In the genomic region with DNA sequence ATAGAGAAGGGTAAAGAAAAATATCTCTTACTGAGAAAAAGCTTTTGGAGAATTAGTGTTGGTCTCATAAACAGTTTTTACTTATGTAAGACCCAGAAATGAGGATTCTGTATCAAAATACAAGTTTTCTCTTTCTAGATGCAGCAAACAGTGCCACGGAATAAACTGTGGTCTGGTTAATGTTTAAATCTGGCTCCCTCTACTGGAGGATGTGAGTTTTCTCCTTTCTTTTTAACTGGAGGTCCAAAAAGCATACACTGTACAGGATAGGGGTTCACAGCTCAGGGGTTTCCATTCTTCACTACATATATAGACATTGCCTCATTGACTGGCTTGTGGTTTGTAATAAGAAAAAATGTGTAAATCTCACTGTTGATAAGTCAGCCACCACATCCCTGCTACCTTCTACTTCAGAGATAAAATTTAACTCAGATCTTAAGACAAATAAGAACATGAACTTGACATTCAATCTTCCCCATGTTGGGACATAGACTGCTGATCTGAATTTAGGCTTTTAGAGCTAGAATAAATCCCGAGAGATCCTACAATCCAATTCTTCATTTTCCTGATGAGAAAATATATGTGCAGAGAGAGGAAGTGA, we compare ENCODE assay signal across 8 cellular contexts.
A peak's percentile ranks its signal among the peaks of the same experiment; 100 is the strongest.
DNase-seq lines count a peak whose midpoint lies in the region; ATAC-seq and TF ChIP-seq lines count a peak whose summit lies in the region.

No MANE protein-coding gene starts in this region.

- H3K79me2 ChIP-seq in osteoblast (ENCODE audit: insufficient read depth, low read length): no peaks in the 10 kb centered on the region

- ATAC-seq in HG02610 (IDR thresholded peaks at IDR 0.05; ENCODE audit: unreplicated experiment): peak; percentile 83
- no peak for ATAC-seq in HG03045 (IDR thresholded peaks at IDR 0.05; ENCODE audit: unreplicated experiment)

- no peak overlapping the region for H2AFZ ChIP-seq in osteoblast (ENCODE audit: low read length)

- no peaks in the 10 kb centered on the region for H3K9me3 ChIP-seq in AG04450 (ENCODE audit: control insufficient read depth, insufficient read depth, low read length)
- H3K9me3 ChIP-seq in osteoblast (ENCODE audit: low read depth, low read length): no peaks in the 10 kb centered on the region

- CTCF ChIA-PET in AG04450 (lab: Charles Lee): interaction anchor here (0.5 to 6.5 kb wide), 45 partner anchors 9 to 683 kb away, joined by 3 to 68 read pairs (median 4); partner anchors contain the start of gene APBA1

- DNase-seq in AG04450 (ENCODE audit: low read depth, low spot score): peak; percentile 24
- DNase-seq in NCI-H128 (lab: John Stamatoyannopoulos, UW; ENCODE audit: unreplicated experiment): peak; percentile 46
- DNase-seq in SW480 (ENCODE audit: low spot score): peak; percentile 70
- DNase-seq in fibroblast of the aortic adventitia (ENCODE audit: low read depth): peak; percentile 83
- peak; percentile 77 for DNase-seq in osteoblast (ENCODE audit: insufficient read length, low spot score, missing footprints)

- no peaks in the 10 kb centered on the region for H4K20me1 ChIP-seq in osteoblast (ENCODE audit: insufficient read depth, low read length)

- POLR2A ChIA-PET in AG04450 (lab: Yijun Ruan, JAX): no interaction called here

- no peak overlapping the region for H3K4me2 ChIP-seq in osteoblast (ENCODE audit: insufficient read depth, low read length)

- TF ChIP-seq CTCF in AG04450 (IDR thresholded peaks at IDR 0.05; ENCODE audit: low read depth, low read length) (peak; percentile 75), GM12875 (IDR thresholded peaks at IDR 0.05; ENCODE audit: borderline replicate concordance, insufficient read depth, low read depth, low read length) (peak; percentile 34; the same call in 1 of the 2 replicates), fibroblast of the aortic adventitia (IDR thresholded peaks at IDR 0.05; ENCODE audit: insufficient read depth, low read length) (peak; percentile 75), osteoblast (IDR thresholded peaks at IDR 0.05; ENCODE audit: extremely low read depth, low read depth, low read length) (peak; percentile 77)

- no peak overlapping the region for H3K4me3 ChIP-seq in AG04450 (ENCODE audit: low read depth, low read length)
- H3K4me3 ChIP-seq in GM12875 (ENCODE audit: low read depth, low read length): no peak overlapping the region
- H3K4me3 ChIP-seq in fibroblast of the aortic adventitia (ENCODE audit: low read depth, low read length): no peak overlapping the region
- no peak overlapping the region for H3K4me3 ChIP-seq in osteoblast (ENCODE audit: insufficient read depth, low read length)

- H3K27me3 ChIP-seq in AG04450 (ENCODE audit: control insufficient read depth, insufficient read depth, low read length) (no peaks in the 10 kb centered on the region), osteoblast (ENCODE audit: insufficient read depth, low read length) (no peaks in the 10 kb centered on the region)

- peaks cover 15% of the 10 kb centered on the region for H3K4me1 ChIP-seq in osteoblast (ENCODE audit: insufficient read depth, low read length)

- no peaks in the 10 kb centered on the region for H3K36me3 ChIP-seq in osteoblast (ENCODE audit: insufficient read depth, low read length)

- H3K27ac ChIP-seq in AG04450 (ENCODE audit: low read depth, low read length): no peak overlapping the region
- H3K27ac ChIP-seq in osteoblast (ENCODE audit: low read depth, low read length): no peak overlapping the region

Comparison
In these comparisons a context has a peak if more than half of its experiments do, and no peak if none do; other contexts are left out.
1. DNase-seq: peak in every context shown above with its lines; median percentile 83 in fibroblast of the aortic adventitia; 77 in osteoblast; 70 in SW480; 46 in NCI-H128; 24 in AG04450.